8 cellular contexts compared by ENCODE assay signal in the genomic region with DNA sequence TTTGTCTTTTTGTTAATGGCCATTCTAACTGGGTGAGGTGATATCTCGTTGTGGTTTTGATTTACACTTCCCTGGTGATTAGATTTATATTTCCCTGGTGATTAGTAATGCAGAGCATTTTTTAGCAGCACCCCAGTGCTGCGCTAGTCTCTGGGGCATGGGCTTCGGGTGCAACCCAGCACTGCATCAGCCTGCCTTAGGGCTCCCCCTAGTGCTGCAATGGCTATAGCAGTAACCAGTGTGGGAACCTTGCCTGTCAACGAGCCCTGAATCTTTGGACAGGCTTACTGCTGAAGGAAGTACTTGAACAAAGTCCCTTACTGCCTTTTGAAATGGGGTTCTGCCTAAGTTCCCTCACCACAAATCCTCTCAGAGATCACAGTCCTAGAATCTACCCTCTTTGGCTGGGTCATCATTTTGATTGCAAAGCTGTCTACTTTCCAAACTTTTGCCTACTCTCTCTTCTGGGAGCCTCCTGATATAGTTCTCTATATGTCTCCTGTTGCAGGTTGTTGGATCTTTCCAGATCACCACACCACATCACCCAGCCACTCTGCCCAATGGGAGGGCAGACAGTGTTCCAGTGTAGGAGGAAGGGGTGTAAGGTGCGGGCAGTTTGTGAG.
DNase-seq lines count a peak whose midpoint lies in the region; ATAC-seq and TF ChIP-seq lines count a peak whose summit lies in the region.

No MANE protein-coding gene starts in this region.

- H3K9ac ChIP-seq in OCI-LY1 (ENCODE audit: low read length), result no peak overlapping the region

- DNase-seq in D341Med (ENCODE audit: low spot score) (peak; percentile 84), fibroblast of the aortic adventitia (ENCODE audit: low read depth) (peak; percentile 63), omental fat pad (ENCODE audit: low spot score) (no peak), transverse colon (peak; percentile 76)
- peak; percentile 75 for DNase-seq in activated T-cell treated with anti-CD3 and anti-CD28 coated beads, Interleukin-2, amount 50 U/mL, for 24 hours

- H3K4me3 Mint-ChIP-seq in activated T-cell treated with anti-CD3 and anti-CD28 coated beads, Interleukin-2, amount 50 U/mL, for 24 hours, result no peak overlapping the region

- no peaks in the 10 kb centered on the region for H3K9me3 ChIP-seq in OCI-LY1 (ENCODE audit: low read length)
- no peaks in the 10 kb centered on the region for H3K9me3 ChIP-seq in transverse colon

- peak; percentile 100 for ATAC-seq in GM19455 (IDR thresholded peaks at IDR 0.05; ENCODE audit: unreplicated experiment)
- peak; percentile 99 for ATAC-seq in HG03469 (IDR thresholded peaks at IDR 0.05; ENCODE audit: unreplicated experiment)
- ATAC-seq in omental fat pad (ENCODE audit: low FRiP score), result peak; percentile 77

- TF ChIP-seq CTCF in OCI-LY1 (IDR thresholded peaks at IDR 0.05; ENCODE audit: low read length), result peak; percentile 99
- peak; percentile 68 for TF ChIP-seq CTCF in fibroblast of the aortic adventitia (IDR thresholded peaks at IDR 0.05; ENCODE audit: insufficient read depth, low read length)
- TF ChIP-seq CTCF in omental fat pad (IDR thresholded peaks at IDR 0.05), result no peak
- peak; percentile 53 to 69 (median 67) for TF ChIP-seq CTCF in transverse colon (IDR thresholded peaks at IDR 0.05)

- no peaks in the 10 kb centered on the region for H4K20me1 ChIP-seq in OCI-LY1 (ENCODE audit: insufficient read depth, low read length)

- no peaks in the 10 kb centered on the region for H3K79me2 ChIP-seq in OCI-LY1 (ENCODE audit: insufficient read depth, low read length)

- intact Hi-C loops in transverse colon (cut with DNase I; ENCODE audit: low total_unique reads), result no loop called here

- no peak overlapping the region for H3K4me3 ChIP-seq in OCI-LY1 (ENCODE audit: low read depth, low read length, poor library complexity, severe bottlenecking)
- no peak overlapping the region for H3K4me3 ChIP-seq in fibroblast of the aortic adventitia (ENCODE audit: low read depth, low read length)
- H3K4me3 ChIP-seq in transverse colon, result no peak overlapping the region

- H3K27me3 Mint-ChIP-seq in activated T-cell treated with anti-CD3 and anti-CD28 coated beads, Interleukin-2, amount 50 U/mL, for 24 hours, result no peaks in the 10 kb centered on the region

- no peak overlapping the region for H2AFZ ChIP-seq in OCI-LY1 (ENCODE audit: low read length)

- H3K27ac Mint-ChIP-seq in activated T-cell treated with anti-CD3 and anti-CD28 coated beads, Interleukin-2, amount 50 U/mL, for 24 hours, result no peak overlapping the region

- H3K4me1 ChIP-seq in OCI-LY1 (ENCODE audit: insufficient read depth, low read length, severe bottlenecking) (no peaks in the 10 kb centered on the region), transverse colon (peaks cover 0 to 4% (median 0%) of the 10 kb centered on the region in 4 donors)

- H3K27ac ChIP-seq in OCI-LY1 (ENCODE audit: low read depth, low read length, poor library complexity, severe bottlenecking), result no peak overlapping the region
- H3K27ac ChIP-seq in transverse colon, result no peak overlapping the region

- no peaks in the 10 kb centered on the region for H3F3A ChIP-seq in OCI-LY1 (ENCODE audit: insufficient read depth, low read length)

- no peak overlapping the region for H3K4me2 ChIP-seq in OCI-LY1 (ENCODE audit: low read length)

- no peak for TF ChIP-seq POLR2A in transverse colon (IDR thresholded peaks at IDR 0.05)

- H3K36me3 ChIP-seq in OCI-LY1 (ENCODE audit: insufficient read depth, low read length) (no peaks in the 10 kb centered on the region), transverse colon (no peaks in the 10 kb centered on the region)

- in situ Hi-C loops in transverse colon (cut with MboI; ENCODE audit: low pct_ligation_motif_present in 1 of 4, low pct_unique_long_range_greater_than_20kb in 1 of 4, low sequenced_read_pairs in 3 of 4), result no loop called here

- 34 to 50% methylated on average over 2 to 5 of the region's 5 CpGs for WGBS in transverse colon (ENCODE audit: low coverage in 1 of 2), 2 donors

- H3K9me3 Mint-ChIP-seq in activated T-cell treated with anti-CD3 and anti-CD28 coated beads, Interleukin-2, amount 50 U/mL, for 24 hours, result no peaks in the 10 kb centered on the region

- no peak for TF ChIP-seq EP300 in transverse colon (IDR thresholded peaks at IDR 0.05; ENCODE audit: low read depth)

- H3K27me3 ChIP-seq in OCI-LY1 (ENCODE audit: insufficient read depth, low read length), result no peaks in the 10 kb centered on the region
- no peaks in the 10 kb centered on the region for H3K27me3 ChIP-seq in transverse colon

- no peaks in the 10 kb centered on the region for H3K4me1 Mint-ChIP-seq in activated T-cell treated with anti-CD3 and anti-CD28 coated beads, Interleukin-2, amount 50 U/mL, for 24 hours (ENCODE audit: low read depth)

- H3K9me2 ChIP-seq in OCI-LY1 (ENCODE audit: low read depth, low read length), result no peaks in the 10 kb centered on the region

- H3K36me3 Mint-ChIP-seq in activated T-cell treated with anti-CD3 and anti-CD28 coated beads, Interleukin-2, amount 50 U/mL, for 24 hours (ENCODE audit: low read depth), result no peaks in the 10 kb centered on the region

Comparison
In these comparisons a context has a peak if more than half of its experiments do, and no peak if none do; other contexts are left out.
1. CTCF ChIP-seq: peak in OCI-LY1 (single experiment), fibroblast of the aortic adventitia (single experiment) and transverse colon (5 of 5); none in omental fat pad (0 of 3).
2. Peak in every context shown above with its lines, with median percentiles within 50 percentile points of each other: ATAC-seq.